15 cellular contexts compared by ENCODE assay signal in genomic region chr21:35041122-35041521, GRCh38. TPM values are rescaled to one million over a fixed set of nuclear protein-coding genes. Genes with fewer than 3 reads are reported as not detected.
DNase-seq lines count a peak whose midpoint lies in the region; ATAC-seq and TF ChIP-seq lines count a peak whose summit lies in the region.
"Had no signal": no experiment of that assay in that cellular context is flagged by ENCODE, and none has a peak within 500 bp of the region (broad histone marks: within the 10 kb centered on the region; RNA-seq: fewer than 3 reads in every experiment).

No MANE protein-coding gene starts in this region.

- peaks cover 100% of the 10 kb centered on the region for H3K79me2 ChIP-seq in DOHH2 (ENCODE audit: control insufficient read depth, low read length)

- H4K20me1 ChIP-seq in BLaER1 treated with 17β-estradiol and CSF1 and Interleukin-3, amounts not matched to agents 10 nM and 100 nM, result peaks cover 0 to 91% (median 56%) of the 10 kb centered on the region in 11 experiments; a peak in 16 of 22 replicates
- peaks cover 28% of the 10 kb centered on the region for H4K20me1 ChIP-seq in DOHH2 (ENCODE audit: control insufficient read depth, insufficient read depth, low read depth, low read length)

- no peaks in the 10 kb centered on the region for H3K27me3 Mint-ChIP-seq in activated CD4-positive, alpha-beta memory T cell treated with anti-CD3 and anti-CD28 coated beads, Interleukin-2, amount 10 ng/mL, durations not matched to agents 7 days and 5 days
- H3K27me3 Mint-ChIP-seq in memory B cell (no peaks in the 10 kb centered on the region), chondrocyte (ENCODE audit: low read depth) (no peaks in the 10 kb centered on the region)

- peaks cover 4 to 100% (median 86%) of the 10 kb centered on the region in 11 experiments; a peak in 20 of 22 replicates for H3K36me3 ChIP-seq in BLaER1 treated with 17β-estradiol and CSF1 and Interleukin-3, amounts not matched to agents 10 nM and 100 nM
- H3K36me3 ChIP-seq in DOHH2 (ENCODE audit: control insufficient read depth, low read length), result peaks cover 87% of the 10 kb centered on the region
- H3K36me3 ChIP-seq: prostate gland had no signal

- no peaks in the 10 kb centered on the region for H3K9me3 Mint-ChIP-seq in activated CD4-positive, alpha-beta memory T cell treated with anti-CD3 and anti-CD28 coated beads, Interleukin-2, amount 10 ng/mL, durations not matched to agents 7 days and 5 days
- H3K9me3 Mint-ChIP-seq in memory B cell (no peaks in the 10 kb centered on the region), chondrocyte (ENCODE audit: low read depth) (no peaks in the 10 kb centered on the region)

- peaks cover 26% of the 10 kb centered on the region for H3F3A ChIP-seq in DOHH2 (ENCODE audit: control insufficient read depth, insufficient read depth)

- peaks cover 78% of the 10 kb centered on the region for H3K36me3 Mint-ChIP-seq in activated CD4-positive, alpha-beta memory T cell treated with anti-CD3 and anti-CD28 coated beads, Interleukin-2, amount 10 ng/mL, durations not matched to agents 7 days and 5 days (ENCODE audit: low read depth)
- H3K36me3 Mint-ChIP-seq in memory B cell, result peaks cover 13% of the 10 kb centered on the region
- H3K36me3 Mint-ChIP-seq in chondrocyte (ENCODE audit: low read depth), result peaks cover 4% of the 10 kb centered on the region

- TF ChIP-seq CTCF in DOHH2 (IDR thresholded peaks at IDR 0.05; ENCODE audit: low read depth, low read length, poor library complexity, severe bottlenecking) (no peak), chondrocyte (IDR thresholded peaks at IDR 0.05) (no peak), RWPE1 (conservative IDR thresholded peaks at IDR 0.05; ENCODE audit: low read depth) (no peak)

- H3K9me2 ChIP-seq in DOHH2 (replicated peaks; ENCODE audit: control insufficient read depth, low read length), result no peaks in the 10 kb centered on the region

- H3K4me1 ChIP-seq in BLaER1 treated with 17β-estradiol and CSF1 and Interleukin-3, amounts not matched to agents 10 nM and 100 nM, result peaks cover 65 to 100% (median 96%) of the 10 kb centered on the region in 10 experiments
- H3K4me1 ChIP-seq in DOHH2 (ENCODE audit: control insufficient read depth, low read length), result peaks cover 95% of the 10 kb centered on the region
- H3K4me1 ChIP-seq: prostate gland had no signal

- H3K27ac ChIP-seq in BLaER1 treated with 17β-estradiol and CSF1 and Interleukin-3, amounts not matched to agents 10 nM and 100 nM, result peak overlapping the region in 7 of 11 experiments; percentile 4 to 98 (median 91); a peak in 11 of 22 replicates
- H3K27ac ChIP-seq in DOHH2 (ENCODE audit: low read depth, low read length) (peak overlapping the region; percentile 91), RWPE1 (no peak overlapping the region)
- H3K27ac ChIP-seq: prostate gland had no signal

- H3K27ac Mint-ChIP-seq in activated CD4-positive, alpha-beta memory T cell treated with anti-CD3 and anti-CD28 coated beads, Interleukin-2, amount 10 ng/mL, durations not matched to agents 7 days and 5 days, result peak overlapping the region; percentile 99
- no peak overlapping the region for H3K27ac Mint-ChIP-seq in memory B cell
- H3K27ac Mint-ChIP-seq in chondrocyte (ENCODE audit: unreplicated experiment), result no peak overlapping the region

- no peak for ATAC-seq in memory B cell (ENCODE audit: low read depth)
- ATAC-seq in GM21825 (IDR thresholded peaks at IDR 0.05; ENCODE audit: unreplicated experiment), result no peak

- H3K4me2 ChIP-seq in BLaER1 treated with 17β-estradiol and CSF1 and Interleukin-3, amounts not matched to agents 10 nM and 100 nM, result peak overlapping the region; percentile 33 to 99 (median 94); a peak in 21 of 22 replicates
- peak overlapping the region; percentile 95 for H3K4me2 ChIP-seq in DOHH2 (ENCODE audit: low read length)

- peaks cover 0 to 29% (median 0%) of the 10 kb centered on the region in 11 experiments; a peak in 3 of 22 replicates for H3K27me3 ChIP-seq in BLaER1 treated with 17β-estradiol and CSF1 and Interleukin-3, amounts not matched to agents 10 nM and 100 nM
- no peaks in the 10 kb centered on the region for H3K27me3 ChIP-seq in DOHH2 (ENCODE audit: control insufficient read depth, low read length)

- H3K9ac ChIP-seq in BLaER1 treated with 17β-estradiol and CSF1 and Interleukin-3, amounts not matched to agents 10 nM and 100 nM, result peak overlapping the region in 3 of 11 experiments; percentile 7 to 98 (median 93); a peak in 3 of 22 replicates

- POLR2A ChIA-PET in activated CD4-positive, alpha-beta memory T cell treated with anti-CD3 and anti-CD28 coated beads, Interleukin-2, amount 10 ng/mL, durations not matched to agents 7 days and 5 days (lab: Charles Lee), result interaction anchor here (1.3 to 18.0 kb wide), 6 partner anchors 7 to 152 kb away, joined by 5 to 623 read pairs (median 62); no protein-coding TSS in a partner anchor
- POLR2A ChIA-PET in RWPE1 (lab: Yijun Ruan, JAX; ENCODE audit: low non-redundant PET), result no interaction called here

- CTCF ChIA-PET in activated CD4-positive, alpha-beta memory T cell treated with anti-CD3 and anti-CD28 coated beads, Interleukin-2, amount 10 ng/mL, durations not matched to agents 7 days and 5 days (lab: Charles Lee), result interaction anchor here (1.0 to 1.5 kb wide), 5 partner anchors 11 to 151 kb away, joined by 3 to 11 read pairs (median 3); no protein-coding TSS in a partner anchor
- CTCF ChIA-PET in RWPE1 (lab: Yijun Ruan, JAX), result no interaction called here

- no peak overlapping the region for H3K4me3 ChIP-seq in BLaER1 treated with 17β-estradiol and CSF1 and Interleukin-3, amounts not matched to agents 10 nM and 100 nM
- peak overlapping the region; percentile 90 for H3K4me3 ChIP-seq in DOHH2 (ENCODE audit: low read length)
- H3K4me3 ChIP-seq: prostate gland had no signal

- H3K4me3 Mint-ChIP-seq in activated CD4-positive, alpha-beta memory T cell treated with anti-CD3 and anti-CD28 coated beads, Interleukin-2, amount 10 ng/mL, durations not matched to agents 7 days and 5 days, result peak overlapping the region; percentile 91
- H3K4me3 Mint-ChIP-seq in memory B cell (peak overlapping the region; percentile 64), chondrocyte (ENCODE audit: unreplicated experiment) (no peak overlapping the region)

- 0 out of 22 replicates have a peak, but pooled peaks cover 0 to under 1% (median 0%) of the 10 kb centered on the region in 11 experiments for H3K9me3 ChIP-seq in BLaER1 treated with 17β-estradiol and CSF1 and Interleukin-3, amounts not matched to agents 10 nM and 100 nM (replicated peaks in 1 of 11)
- no peaks in the 10 kb centered on the region for H3K9me3 ChIP-seq in DOHH2 (ENCODE audit: control insufficient read depth, insufficient read depth, low read length)
- H3K9me3 ChIP-seq: prostate gland had no signal

- H3K4me1 Mint-ChIP-seq in activated CD4-positive, alpha-beta memory T cell treated with anti-CD3 and anti-CD28 coated beads, Interleukin-2, amount 10 ng/mL, durations not matched to agents 7 days and 5 days, result peaks cover 96% of the 10 kb centered on the region
- H3K4me1 Mint-ChIP-seq in memory B cell (peaks cover 39% of the 10 kb centered on the region), chondrocyte (ENCODE audit: low read depth) (peaks cover 11% of the 10 kb centered on the region)

- DNase-seq in activated CD4-positive, alpha-beta memory T cell treated with anti-CD3 and anti-CD28 coated beads, Interleukin-2, amount 10 ng/mL, durations not matched to agents 7 days and 5 days, result no peak
- DNase-seq in memory B cell (ENCODE audit: low spot score in 2 of 2) (no peak), chondrocyte (ENCODE audit: low spot score) (no peak), RWPE1 (ENCODE audit: low spot score) (no peak)
- DNase-seq: amniotic stem cell; cerebellar nuclear complex; H7; hippocampal formation; NCI-H1694; NCI-H510A treated with DMSO at 0.1 percent for 48 hours; stimulated activated CD4-positive, alpha-beta T cell treated with anti-CD3 and anti-CD28 coated beads, Interleukin-12 subunit alpha, Interleukin-12 subunit beta, amount 100 ng/mL, for 4 hours had no signal

RNA-seq across cellular contexts. Expression of gene RUNX1, which starts 8.0 kb away (rescaled TPM):
- total RNA-seq in activated CD4-positive, alpha-beta memory T cell treated with anti-CD3 and anti-CD28 coated beads, Interleukin-2, amount 10 ng/mL, durations not matched to agents 7 days and 5 days, result 10 to 100 TPM; 53.0 to 56.3 TPM
- 37.9 to 73.5 TPM (median 39.7 TPM) in 3 replicates for total RNA-seq in chondrocyte
